8 cellular contexts compared by ENCODE assay signal in the genomic region with DNA sequence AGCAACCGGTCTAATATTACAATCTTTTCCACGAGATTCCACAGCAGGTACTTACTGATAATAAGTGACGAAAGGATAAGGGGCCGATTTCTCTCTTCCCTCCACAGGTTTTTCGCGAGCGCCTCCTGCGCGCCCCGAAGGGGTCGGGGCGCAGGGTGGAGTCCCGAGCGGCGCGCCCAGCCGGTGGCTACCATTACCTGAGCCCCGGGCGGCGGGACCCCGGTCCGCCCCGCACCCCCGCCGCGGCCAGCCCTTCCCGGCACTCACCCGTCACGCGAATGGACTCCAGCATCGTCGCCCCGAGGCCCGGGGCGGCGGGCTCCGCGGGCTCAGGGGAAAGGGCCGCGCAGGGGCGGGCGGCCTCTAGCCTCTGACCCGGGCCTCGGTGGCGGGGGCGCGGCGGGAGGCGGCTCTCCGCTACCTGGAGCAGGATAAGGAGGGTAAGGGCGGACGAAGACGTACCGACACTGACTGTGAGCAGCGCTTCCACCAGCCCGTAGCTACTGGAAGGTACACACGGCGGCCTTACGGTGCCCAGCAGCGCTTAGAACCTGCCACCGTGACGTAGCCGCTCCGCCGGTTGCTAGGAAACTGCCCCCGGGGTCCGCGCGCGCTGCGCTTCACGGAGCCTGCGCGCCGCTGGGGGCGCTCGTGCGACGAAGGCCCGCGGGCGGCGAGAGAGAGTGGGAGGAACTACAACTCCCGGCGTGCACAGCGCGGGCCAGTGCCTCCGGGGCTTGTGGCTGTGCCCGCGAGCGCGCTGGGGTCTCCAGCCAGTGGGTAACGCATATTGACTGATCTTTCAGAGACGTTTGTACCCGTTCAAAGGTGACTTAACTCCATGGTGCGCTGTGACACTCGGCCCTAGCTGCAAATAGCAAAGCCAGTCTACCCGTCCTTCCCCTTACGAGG. TPM values are rescaled to one million over a fixed set of nuclear protein-coding genes. Genes with fewer than 3 reads are reported as not detected.
DNase-seq lines count a peak whose midpoint lies in the region; ATAC-seq, FAIRE-seq and TF ChIP-seq lines count a peak whose summit lies in the region.

No MANE protein-coding gene starts in this region.

- H3K36me3 ChIP-seq in keratinocyte (ENCODE audit: control insufficient read depth in 2 of 2, extremely low read depth in 1 of 2, insufficient read depth in 2 of 2, low read length in 2 of 2): no peaks in the 10 kb centered on the region

- no peaks in the 10 kb centered on the region for H4K20me1 ChIP-seq in keratinocyte (ENCODE audit: control insufficient read depth, extremely low read depth, insufficient read depth, low read length)

- H3K4me3 ChIP-seq in keratinocyte (ENCODE audit: control insufficient read depth in 2 of 3, extremely low read depth in 1 of 3, insufficient read depth in 2 of 3, low read depth in 1 of 3, low read length in 3 of 3): peak overlapping the region; percentile 65 to 90 (median 82)

- dilution Hi-C loops in keratinocyte (cut with MboI; ENCODE audit: extremely low pct_ligation_motif_present, low sequenced_read_pairs): no loop called here

- peak overlapping the region; percentile 84 for H3K9ac ChIP-seq in keratinocyte (ENCODE audit: control insufficient read depth, extremely low read depth, insufficient read depth, low read length)

- H3K4me2 ChIP-seq in keratinocyte (ENCODE audit: control insufficient read depth, extremely low read depth, insufficient read depth, low read depth, low read length): peak overlapping the region; percentile 95

- peaks cover 2% of the 10 kb centered on the region for H3K4me1 ChIP-seq in keratinocyte (ENCODE audit: control insufficient read depth, extremely low read depth, insufficient read depth, low read length)

- no peaks in the 10 kb centered on the region for H3K27me3 ChIP-seq in keratinocyte (ENCODE audit: control insufficient read depth, extremely low read depth, insufficient read depth, low read length)

- no peaks in the 10 kb centered on the region for H3K9me3 ChIP-seq in keratinocyte (ENCODE audit: control insufficient read depth, low read depth, low read length)

- FAIRE-seq in keratinocyte (lab: Jason Lieb, UNC): no peak

- H3K9me1 ChIP-seq in keratinocyte (ENCODE audit: control insufficient read depth, extremely low read depth, insufficient read depth, low read length): no peaks in the 10 kb centered on the region

- peak overlapping the region; percentile 97 for H2AFZ ChIP-seq in keratinocyte (ENCODE audit: control insufficient read depth, low read length)

- H3K27ac ChIP-seq in keratinocyte (ENCODE audit: control insufficient read depth, insufficient read depth, low read length): peak overlapping the region; percentile 82

- peaks cover 1% of the 10 kb centered on the region for H3K79me2 ChIP-seq in keratinocyte (ENCODE audit: control insufficient read depth, insufficient read depth, low read length)

- DNase-seq in AG08396 (ENCODE audit: low spot score): peak; percentile 96
- peak; percentile 82 for DNase-seq in NCI-H2227 treated with DMSO at 0.1 percent for 48 hours (lab: John Stamatoyannopoulos, UW)
- DNase-seq in cerebellar cortex (ENCODE audit: low spot score): peak; percentile 93
- no peak for DNase-seq in keratinocyte (ENCODE audit: low read depth, low spot score)
- peak; percentile 89 for DNase-seq in stimulated activated CD4-positive, alpha-beta T cell treated with anti-CD3 and anti-CD28 coated beads, Interleukin-12 subunit alpha, Interleukin-12 subunit beta, amount 100 ng/mL, for 4 hours

- ATAC-seq in GM19023 (IDR thresholded peaks at IDR 0.05; ENCODE audit: unreplicated experiment) (peak; percentile 99), HG03280 (IDR thresholded peaks at IDR 0.05; ENCODE audit: unreplicated experiment) (peak; percentile 99)
- ATAC-seq in activated CD4-positive, CD25-positive, alpha-beta regulatory T cell treated with anti-CD3 and anti-CD28 coated beads, Interleukin-2, amount 50 U/mL, for 24 hours: peak; percentile 97

- peak; percentile 71 to 90 (median 85) for TF ChIP-seq CTCF in keratinocyte (optimal IDR thresholded peaks at IDR 0.05 in 1 of 3, IDR thresholded peaks at IDR 0.05 in 1 of 3, conservative IDR thresholded peaks at IDR 0.05 in 1 of 3; ENCODE audit: extremely low read depth in 1 of 3, insufficient read depth in 2 of 3, low read length in 3 of 3)

RNA-seq across cellular contexts. Expression of a gene that starts 22.8 kb away (rescaled TPM):
- polyA plus RNA-seq in keratinocyte: 12.6 to 65.8 TPM (median 55.6 TPM) in 3 replicates
- polyA plus RNA-seq in keratinocyte (2011; ENCODE audit: low read depth): 1.7 TPM
- 10.6 and 16.8 TPM in 2 replicates for polyA plus RNA-seq in keratinocyte (2011; cell fraction: cytosol; rRNA removed)
- polyA plus RNA-seq in keratinocyte (2011; cell fraction: nucleus; rRNA removed): 29.0 and 31.9 TPM in 2 replicates
- polyA plus RNA-seq in keratinocyte (2012; ENCODE audit: low replicate concordance): 0.55 and 46.9 TPM in 2 replicates
- 30.0 to 169 TPM (median 30.1 TPM) in 3 replicates for polyA minus RNA-seq in keratinocyte
- polyA minus RNA-seq in keratinocyte (2011; cell fraction: cytosol; rRNA and poly(A)+ RNA removed): 17.8 TPM
- 20.5 and 51.1 TPM in 2 replicates for polyA minus RNA-seq in keratinocyte (2011; cell fraction: nucleus; rRNA and poly(A)+ RNA removed)
